Comparison of ENCODE assay signal across 8 cellular contexts in genomic region chr6:145735356-145736165, GRCh38. TPM values are rescaled to one million over a fixed set of nuclear protein-coding genes. Genes with fewer than 3 reads are reported as not detected.
DNase-seq lines count a peak whose midpoint lies in the region; ATAC-seq and TF ChIP-seq lines count a peak whose summit lies in the region.

EPM2A (minus strand) TSS chr6:145735520; CDS start chr6:145735498, 22 bp downstream.

- CTCF ChIA-PET in GM10248 (lab: Yijun Ruan, JAX), result interaction anchor here (0.9 to 1.5 kb wide), 8 partner anchors 10 to 193 kb away, joined by 3 to 7 read pairs (median 3); no protein-coding TSS in a partner anchor

- H3K4me1 Mint-ChIP-seq in activated naive CD8-positive, alpha-beta T cell treated with anti-CD3 and anti-CD28 coated beads, Interleukin-2, amount 50 U/mL, for 24 hours, result peaks cover 41% of the 10 kb centered on the region

- intact Hi-C loops in heart right ventricle (cut with DNase I), result loop anchor here in 7 of 10 donors (2.0 to 10.0 kb wide), 9 partner anchors 77 to 229 kb away; partner anchors contain the start of genes FBXO30 (in 6 of the 7) and SHPRH (in 3 of the 7)
- intact Hi-C loops in posterior vena cava (cut with DNase I), result loop anchor here (2.0 to 10.0 kb wide), 2 partner anchors 79 kb away; partner anchors contain the start of gene FBXO30 (in 2 of the 2)

- TF ChIP-seq CTCF in GM10248 (IDR thresholded peaks at IDR 0.05; ENCODE audit: control extremely low read depth, extremely low read depth, low read depth, missing control alignments), result no peak
- TF ChIP-seq CTCF in SU-DHL-6 (IDR thresholded peaks at IDR 0.05; ENCODE audit: insufficient read depth, low read length, poor library complexity, severe bottlenecking), result no peak
- peak in 4 of 9 donors; percentile 3 to 29 (median 10) for TF ChIP-seq CTCF in heart right ventricle (IDR thresholded peaks at IDR 0.05)

- H3K79me2 ChIP-seq in SU-DHL-6 (ENCODE audit: insufficient read depth, low read length), result peaks cover 9% of the 10 kb centered on the region; the same call in 1 of the 2 replicates

- H3K4me3 ChIP-seq in HAP-1 (peak within 1 kb of the TSS; percentile 41), MG63 (peak within 1 kb of the TSS; percentile 63), SU-DHL-6 (ENCODE audit: insufficient read depth, low read length, poor library complexity, severe bottlenecking) (peak within 1 kb of the TSS; percentile 91), heart right ventricle (peak within 1 kb of the TSS; percentile 61 to 91 (median 73)), urinary bladder (ENCODE audit: low read depth, low read length) (peak within 1 kb of the TSS; percentile 81)

- H3K36me3 ChIP-seq in HAP-1 (replicated peaks), result no peaks in the 10 kb centered on the region
- H3K36me3 ChIP-seq in MG63, result no peaks in the 10 kb centered on the region
- H3K36me3 ChIP-seq in SU-DHL-6 (ENCODE audit: low read length), result 0 out of 2 replicates have a peak, but pooled peaks cover 2% of the 10 kb centered on the region
- no peaks in the 10 kb centered on the region for H3K36me3 ChIP-seq in heart right ventricle
- H3K36me3 ChIP-seq in urinary bladder (ENCODE audit: insufficient read depth), result no peaks in the 10 kb centered on the region

- peaks cover 18% of the 10 kb centered on the region for H3K4me1 ChIP-seq in HAP-1
- peaks cover 0 to 40% (median 21%) of the 10 kb centered on the region in 9 donors for H3K4me1 ChIP-seq in heart right ventricle
- no peaks in the 10 kb centered on the region for H3K4me1 ChIP-seq in urinary bladder (ENCODE audit: insufficient read depth)

- H3K4me3 Mint-ChIP-seq in activated naive CD8-positive, alpha-beta T cell treated with anti-CD3 and anti-CD28 coated beads, Interleukin-2, amount 50 U/mL, for 24 hours, result peak within 1 kb of the TSS; percentile 92

- H3F3A ChIP-seq in SU-DHL-6 (ENCODE audit: insufficient read depth), result peaks cover 23% of the 10 kb centered on the region

- H3K9me3 Mint-ChIP-seq in activated naive CD8-positive, alpha-beta T cell treated with anti-CD3 and anti-CD28 coated beads, Interleukin-2, amount 50 U/mL, for 24 hours, result peaks cover 7% of the 10 kb centered on the region

- H2AFZ ChIP-seq in SU-DHL-6 (ENCODE audit: low read depth, low read length, severe bottlenecking), result peak within 1 kb of the TSS; percentile 88

- POLR2A ChIA-PET in GM10248 (lab: Yijun Ruan, JAX), result interaction anchor here (0.6 to 1.4 kb wide), 7 partner anchors 10 to 229 kb away, joined by 3 to 4 read pairs (median 3); partner anchors contain the start of genes FBXO30 and SHPRH

- ATAC-seq in activated naive CD8-positive, alpha-beta T cell treated with anti-CD3 and anti-CD28 coated beads, Interleukin-2, amount 50 U/mL, for 24 hours, result peak; percentile 58
- peak; percentile 80 to 91 (median 89) for ATAC-seq in heart right ventricle

- H3K27me3 ChIP-seq in HAP-1 (ENCODE audit: low read depth) (no peaks in the 10 kb centered on the region), MG63 (no peaks in the 10 kb centered on the region), SU-DHL-6 (ENCODE audit: low read length) (no peaks in the 10 kb centered on the region), heart right ventricle (no peaks in the 10 kb centered on the region)

- peak within 1 kb of the TSS; percentile 99 for H3K27ac Mint-ChIP-seq in activated naive CD8-positive, alpha-beta T cell treated with anti-CD3 and anti-CD28 coated beads, Interleukin-2, amount 50 U/mL, for 24 hours

- no peaks in the 10 kb centered on the region for H3K9me2 ChIP-seq in SU-DHL-6 (replicated peaks; ENCODE audit: insufficient read depth, low read length)

- peak within 1 kb of the TSS; percentile 96 for H3K4me2 ChIP-seq in SU-DHL-6 (ENCODE audit: low read depth, low read length, poor library complexity, severe bottlenecking)

- H3K9ac ChIP-seq in SU-DHL-6 (ENCODE audit: low read length), result peak within 1 kb of the TSS; percentile 92

- H4K20me1 ChIP-seq in SU-DHL-6 (ENCODE audit: low read depth, low read length), result no peaks in the 10 kb centered on the region

- in situ Hi-C loops in HAP-1 (cut with MboI; ENCODE audit: low sequenced_read_pairs), result no loop called here

- no peaks in the 10 kb centered on the region for H3K27me3 Mint-ChIP-seq in activated naive CD8-positive, alpha-beta T cell treated with anti-CD3 and anti-CD28 coated beads, Interleukin-2, amount 50 U/mL, for 24 hours

- H3K27ac ChIP-seq in SU-DHL-6 (ENCODE audit: low read depth, low read length) (peak within 1 kb of the TSS; percentile 80), heart right ventricle (peak within 1 kb of the TSS; percentile 94 to 99 (median 97)), urinary bladder (ENCODE audit: low read depth) (peak within 1 kb of the TSS; percentile 89)

- H3K9me3 ChIP-seq in HAP-1 (no peaks in the 10 kb centered on the region), MG63 (no peaks in the 10 kb centered on the region), SU-DHL-6 (ENCODE audit: insufficient read depth, low read length) (no peaks in the 10 kb centered on the region), heart right ventricle (no peaks in the 10 kb centered on the region)

- DNase-seq in GM10248 (ENCODE audit: extremely low spot score) (peak; percentile 77), HAP-1 (ENCODE audit: low spot score in 2 of 2) (peak; percentile 55 to 78), MG63 (peak; percentile 86), heart right ventricle (peak; percentile 85 to 87), posterior vena cava (ENCODE audit: low spot score) (peak; percentile 95)
- DNase-seq in activated naive CD8-positive, alpha-beta T cell treated with anti-CD3 and anti-CD28 coated beads, Interleukin-2, amount 50 U/mL, for 24 hours, result peak; percentile 68

- 0 to 1% methylated on average over 69 of the region's 69 CpGs for WGBS in heart right ventricle, 2 donors
- WGBS in urinary bladder, result under 1% methylated on average over 69 of the region's 69 CpGs

- peaks cover 4% of the 10 kb centered on the region for H3K36me3 Mint-ChIP-seq in activated naive CD8-positive, alpha-beta T cell treated with anti-CD3 and anti-CD28 coated beads, Interleukin-2, amount 50 U/mL, for 24 hours (ENCODE audit: low read depth)

RNA-seq across cellular contexts. Expression of gene EPM2A, which starts in this region (rescaled TPM):
- total RNA-seq in MG63 (2014; rRNA removed; shearing (Covaris generic); ENCODE audit: low replicate concordance), result 3.0 and 8.5 TPM in 2 replicates
- total RNA-seq in heart right ventricle (10 to 100 TPM; 26.2 to 60.9 (median 47.5) TPM), posterior vena cava (10 to 100 TPM; 24.4 to 24.5 TPM), urinary bladder (22.5 TPM)
- polyA plus RNA-seq in heart right ventricle (10 to 100 TPM; 11.0 TPM), urinary bladder (25.3 TPM)

Comparison
In these comparisons a context has a peak if more than half of its experiments do, and no peak if none do; other contexts are left out.
1. Peak in every context shown above with its lines: DNase-seq, ATAC-seq, H3K4me3 ChIP-seq and H3K27ac ChIP-seq.
2. H3K4me3 ChIP-seq: peak in every context shown above with its lines; median percentile 91 in SU-DHL-6; 81 in urinary bladder; 73 in heart right ventricle; 63 in MG63; 41 in HAP-1.